8 cellular contexts compared by ENCODE assay signal in genomic region chr2:221104391-221104811, GRCh38.
DNase-seq lines count a peak whose midpoint lies in the region; ATAC-seq and TF ChIP-seq lines count a peak whose summit lies in the region.

No MANE protein-coding gene starts in this region.

- H3K18ac ChIP-seq in IMR-90 (ENCODE audit: low read depth, low read length): peak overlapping the region; percentile 45

- in situ Hi-C loops in IMR-90 (cut with MboI; ENCODE audit: low sequenced_read_pairs): no loop called here

- H3K36me3 ChIP-seq in IMR-90 (ENCODE audit: control insufficient read depth, insufficient read depth, low read length) (no peaks in the 10 kb centered on the region), colonic mucosa (no peaks in the 10 kb centered on the region), mucosa of descending colon (ENCODE audit: low read depth) (no peaks in the 10 kb centered on the region)

- H4K91ac ChIP-seq in IMR-90 (ENCODE audit: insufficient read depth, low read depth, low read length): peak overlapping the region; percentile 37; the same call in 1 of the 2 replicates

- H3K4me3 ChIP-seq in IMR-90 (ENCODE audit: insufficient read depth, low read depth, low read length): no peak overlapping the region
- no peak overlapping the region for H3K4me3 ChIP-seq in colonic mucosa
- H3K4me3 ChIP-seq in mucosa of descending colon: no peak overlapping the region

- H3K9me3 ChIP-seq in IMR-90 (ENCODE audit: control insufficient read depth, insufficient read depth, low read length) (no peaks in the 10 kb centered on the region), colonic mucosa (no peaks in the 10 kb centered on the region), mucosa of descending colon (no peaks in the 10 kb centered on the region)

- H2AFZ ChIP-seq in IMR-90 (replicated peaks; ENCODE audit: low read length, poor library complexity): peak overlapping the region; percentile 82

- no TSS peak for BruUV-seq in IMR-90 (replicated peaks; lab: Mats Ljungman, UMichigan)

- H3K9ac ChIP-seq in IMR-90 (ENCODE audit: low read depth, low read length) (peak overlapping the region; percentile 5; the same call in 1 of the 2 replicates), colonic mucosa (ENCODE audit: low read depth in 2 of 2, low read length in 2 of 2) (no peak overlapping the region)

- H3K36me3 Mint-ChIP-seq in activated T-cell treated with anti-CD3 and anti-CD28 coated beads, Interleukin-2, amount 50 U/mL, for 4 hours (ENCODE audit: insufficient read depth): no peaks in the 10 kb centered on the region

- ATAC-seq in IMR-90 (ENCODE audit: low read depth) (peak; percentile 85), mucosa of descending colon (peak; percentile 46)
- ATAC-seq in activated T-cell treated with anti-CD3 and anti-CD28 coated beads, Interleukin-2, amount 50 U/mL, for 4 hours: no peak

- peaks cover 3% of the 10 kb centered on the region; the same call in 1 of the 2 replicates for H3K9me1 ChIP-seq in IMR-90 (ENCODE audit: insufficient read depth, low read length)

- 5% methylated on average over 5 of the region's 12 CpGs; no CpG with 5 or more reads in 1 of the 2 experiments for WGBS in IMR-90 (ENCODE audit: extremely low coverage in 2 of 2, insufficient read length in 1 of 2), 2 experiments

- H3K27ac ChIP-seq in IMR-90 (ENCODE audit: insufficient read depth, low read length): 0 out of 2 replicates have a peak overlapping the region, but pooled peaks have one; percentile 2
- no peak overlapping the region for H3K27ac ChIP-seq in colonic mucosa

- no peak overlapping the region; the same call in 1 of the 2 replicates for H3K56ac ChIP-seq in IMR-90 (ENCODE audit: extremely low read depth, insufficient read depth, low read length)

- intact Hi-C loops in IMR-90 (cut with micrococcal nuclease) (loop anchor here (2.0 to 10.0 kb wide), 3 partner anchors 418 to 1370 kb away; partner anchors contain the start of gene EPHA4), colonic mucosa (cut with DNase I) (no loop called here), mucosa of descending colon (cut with DNase I, micrococcal nuclease) (no loop called here)

- peaks cover 3% of the 10 kb centered on the region for H3K4me1 Mint-ChIP-seq in activated T-cell treated with anti-CD3 and anti-CD28 coated beads, Interleukin-2, amount 50 U/mL, for 4 hours (ENCODE audit: low read depth)

- peak overlapping the region; percentile 81 for H3K4ac ChIP-seq in IMR-90 (ENCODE audit: low read depth, low read length)

- H2AK9ac ChIP-seq in IMR-90 (replicated peaks; ENCODE audit: low read depth, low read length, poor library complexity): peak overlapping the region; percentile 82

- peak overlapping the region; percentile 91; the same call in 2 of the 3 replicates for H2BK15ac ChIP-seq in IMR-90 (ENCODE audit: low read depth, low read length)

- H3K27me3 ChIP-seq in IMR-90 (ENCODE audit: control insufficient read depth, insufficient read depth, low read length) (no peaks in the 10 kb centered on the region; the same call in 1 of the 2 replicates), colonic mucosa (no peaks in the 10 kb centered on the region)

- H2BK120ac ChIP-seq in IMR-90 (ENCODE audit: low read depth, low read length): peak overlapping the region; percentile 45

- no peaks in the 10 kb centered on the region for H3K79me1 ChIP-seq in IMR-90 (ENCODE audit: low read depth in 1 of 2, low read length in 2 of 2)

- POLR2A ChIA-PET in IMR-90 (lab: Charles Lee; ENCODE audit: unreplicated experiment): interaction anchor here (0.6 to 0.7 kb wide), 2 partner anchors 44 to 1369 kb away, joined by 4 to 6 read pairs; no protein-coding TSS in a partner anchor

- TF ChIP-seq POLR2A in IMR-90 (IDR thresholded peaks at IDR 0.05; ENCODE audit: low read depth, low read length): no peak

- peak overlapping the region; percentile 16; the same call in 1 of the 2 replicates for H3K4me2 ChIP-seq in IMR-90 (ENCODE audit: low read depth, low read length)

- TF ChIP-seq RAD21 in IMR-90 (IDR thresholded peaks at IDR 0.05; ENCODE audit: low read length): no peak

- H4K20me1 ChIP-seq in IMR-90 (ENCODE audit: insufficient read depth, low read length): no peaks in the 10 kb centered on the region

- H4K8ac ChIP-seq in IMR-90 (ENCODE audit: low read depth in 2 of 2, low read length in 2 of 2): peak overlapping the region; percentile 43 to 68; a peak in 3 of 4 replicates

- dilution Hi-C loops in IMR-90 (cut with HindIII; ENCODE audit: low sequenced_read_pairs, unreplicated experiment): no loop called here

- peak overlapping the region; percentile 59; the same call in 1 of the 2 replicates for H3K23ac ChIP-seq in IMR-90 (ENCODE audit: low read depth, low read length)

- CTCF ChIA-PET in IMR-90 (lab: Yijun Ruan, JAX): interaction anchor here (0.6 to 0.7 kb wide), 2 partner anchors 85 to 470 kb away, joined by 3 read pairs; no protein-coding TSS in a partner anchor

- peak overlapping the region; percentile 22 for H4K5ac ChIP-seq in IMR-90 (ENCODE audit: low read depth, low read length)

- H3K4me3 Mint-ChIP-seq in activated T-cell treated with anti-CD3 and anti-CD28 coated beads, Interleukin-2, amount 50 U/mL, for 4 hours: no peak overlapping the region

- TF ChIP-seq CTCF in AG09319 (IDR thresholded peaks at IDR 0.05; ENCODE audit: low read depth, low read length) (peak; percentile 5), IMR-90 (conservative IDR thresholded peaks at IDR 0.05; ENCODE audit: low read depth, low read length) (0 out of 2 replicates have a peak, but pooled peaks have one; percentile 12), colonic mucosa (IDR thresholded peaks at IDR 0.05) (no peak), mucosa of descending colon (IDR thresholded peaks at IDR 0.05) (no peak)

- H3K27me3 Mint-ChIP-seq in activated T-cell treated with anti-CD3 and anti-CD28 coated beads, Interleukin-2, amount 50 U/mL, for 4 hours (ENCODE audit: low read depth): peaks cover 8% of the 10 kb centered on the region

- DNase-seq in AG09319 (ENCODE audit: extremely low read depth, low read depth) (no peak), IMR-90 (peak; percentile 64), colonic mucosa (peak; percentile 31), mucosa of descending colon (peak; percentile 25 to 56 (median 35)), HPDE6-E6E7 (ENCODE audit: extremely low spot score) (no peak), mucosa of gallbladder (ENCODE audit: low spot score) (no peak), GF-D8 (lab: John Stamatoyannopoulos, UW) (no peak)
- no peak for DNase-seq in activated T-cell treated with anti-CD3 and anti-CD28 coated beads, Interleukin-2, amount 50 U/mL, for 4 hours

- peaks cover 9% of the 10 kb centered on the region for H3K4me1 ChIP-seq in IMR-90 (ENCODE audit: control insufficient read depth, insufficient read depth, low read length)
- H3K4me1 ChIP-seq in colonic mucosa: no peaks in the 10 kb centered on the region
- H3K4me1 ChIP-seq in mucosa of descending colon (ENCODE audit: low read depth): no peaks in the 10 kb centered on the region

- no peaks in the 10 kb centered on the region for H3K9me3 Mint-ChIP-seq in activated T-cell treated with anti-CD3 and anti-CD28 coated beads, Interleukin-2, amount 50 U/mL, for 4 hours

- peak overlapping the region; percentile 86 for H3K14ac ChIP-seq in IMR-90 (replicated peaks; ENCODE audit: low read depth, low read length)

- H2AK5ac ChIP-seq in IMR-90 (ENCODE audit: low read depth, low read length): peak overlapping the region; percentile 53; the same call in 1 of the 2 replicates

- H2BK5ac ChIP-seq in IMR-90 (ENCODE audit: low read depth, low read length, poor library complexity, severe bottlenecking): no peak overlapping the region

- H2BK20ac ChIP-seq in IMR-90 (ENCODE audit: low read depth, low read length): peak overlapping the region; percentile 80

TF ChIP-seq in IMR-90, 13 proteins besides CTCF, POLR2A, EP300 and RAD21:
- TF ChIP-seq MAFK (IDR thresholded peaks at IDR 0.05; ENCODE audit: low read depth, low read length): no peak
- no peak for TF ChIP-seq ELK1 (IDR thresholded peaks at IDR 0.05; ENCODE audit: borderline replicate concordance, low read depth, low read length)
- no peak for TF ChIP-seq MAZ (IDR thresholded peaks at IDR 0.05; ENCODE audit: borderline replicate concordance, low read depth, low read length)
- no peak for TF ChIP-seq MXI1 (IDR thresholded peaks at IDR 0.05; ENCODE audit: borderline replicate concordance, low read depth, low read length)
- no peak for TF ChIP-seq RCOR1 (IDR thresholded peaks at IDR 0.05; ENCODE audit: insufficient replicate concordance, low read length)
- TF ChIP-seq FOS (IDR thresholded peaks at IDR 0.05; ENCODE audit: low read depth, low read length): no peak
- TF ChIP-seq NFE2L2 (IDR thresholded peaks at IDR 0.05; ENCODE audit: low read depth, low read length): no peak
- no peak for TF ChIP-seq BHLHE40 (IDR thresholded peaks at IDR 0.05; ENCODE audit: low read depth, low read length)
- no peak for TF ChIP-seq USF2 (IDR thresholded peaks at IDR 0.05; ENCODE audit: low read depth, low read length)
- TF ChIP-seq SMC3 (IDR thresholded peaks at IDR 0.05; ENCODE audit: low read depth, low read length): no peak
- TF ChIP-seq CEBPB (IDR thresholded peaks at IDR 0.05; ENCODE audit: low read depth, low read length): no peak
- no peak for TF ChIP-seq RFX5 (IDR thresholded peaks at IDR 0.05; ENCODE audit: low read depth, low read length)

Comparison
In these comparisons a context has a peak if more than half of its experiments do, and no peak if none do; other contexts are left out.
1. DNase-seq: peak in IMR-90 (single experiment), colonic mucosa (single experiment) and mucosa of descending colon (3 of 3); none in AG09319 (single experiment), activated T-cell treated with anti-CD3 and anti-CD28 coated beads, Interleukin-2, amount 50 U/mL, for 4 hours (single experiment), HPDE6-E6E7 (single experiment), mucosa of gallbladder (single experiment) and GF-D8 (single experiment).
2. CTCF ChIP-seq: peak in AG09319 (single experiment) and IMR-90 (single experiment); none in colonic mucosa (single experiment) and mucosa of descending colon (single experiment).
3. ATAC-seq: peak in IMR-90 (single experiment) and mucosa of descending colon (single experiment); none in activated T-cell treated with anti-CD3 and anti-CD28 coated beads, Interleukin-2, amount 50 U/mL, for 4 hours (0 of 2).